ENCODE assay signal across 8 cellular contexts in the genomic region with DNA sequence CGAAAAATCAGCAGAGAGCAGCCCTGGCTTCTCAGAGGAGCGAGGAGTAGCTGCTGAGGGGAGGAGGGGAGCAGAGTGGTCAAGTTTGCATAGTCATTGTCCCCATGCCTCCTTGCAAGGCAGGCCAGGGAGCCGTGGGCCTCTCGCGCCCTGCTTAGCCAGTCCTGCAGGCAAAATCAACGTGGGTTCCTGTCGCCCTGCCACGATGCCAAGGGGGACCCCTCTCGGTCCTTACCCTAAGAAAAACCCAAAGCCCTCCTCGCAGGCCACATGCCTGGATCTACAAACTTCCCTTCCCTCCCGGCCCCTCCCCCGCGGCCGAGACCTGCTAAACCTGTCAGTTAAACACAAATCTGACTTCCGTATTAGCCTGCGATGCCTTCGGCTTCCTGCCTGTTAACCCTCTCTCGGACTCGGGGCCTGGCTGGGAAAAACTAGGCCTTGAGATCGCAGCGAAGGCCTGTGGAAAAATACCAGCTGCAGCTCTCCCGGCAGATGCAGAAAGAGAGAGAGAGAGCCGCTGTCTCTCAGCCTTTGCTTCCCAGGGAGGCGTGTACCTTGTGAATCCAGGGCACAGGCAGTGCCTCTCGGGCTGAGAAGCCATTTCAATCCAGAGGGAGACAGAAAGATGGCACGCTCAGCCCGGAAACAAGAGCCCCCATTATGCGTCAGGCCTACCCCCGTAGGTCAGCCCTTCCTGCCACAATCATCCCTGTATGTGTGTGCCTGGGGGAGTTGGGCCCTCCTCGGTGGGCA. TPM values are rescaled to one million over a fixed set of nuclear protein-coding genes. Genes with fewer than 3 reads are reported as not detected.
DNase-seq lines count a peak whose midpoint lies in the region; ATAC-seq and TF ChIP-seq lines count a peak whose summit lies in the region.

No MANE protein-coding gene starts in this region.

- H3K9ac ChIP-seq in SK-N-SH = peak overlapping the region; percentile 89

- CTCF ChIA-PET in SK-N-SH (lab: Yijun Ruan, JAX) = interaction anchor here (1.0 to 13.1 kb wide), 3 partner anchors 26 to 206 kb away, joined by 3 to 99 read pairs (median 75); no protein-coding TSS in a partner anchor

- H2AFZ ChIP-seq in SK-N-SH (ENCODE audit: low read depth) = peak overlapping the region; percentile 50; the same call in 1 of the 2 replicates

- H3K4me1 Mint-ChIP-seq in activated naive CD8-positive, alpha-beta T cell treated with anti-CD3 and anti-CD28 coated beads, Interleukin-2, amount 10 ng/mL, durations not matched to agents 7 days and 5 days = peaks cover 51% of the 10 kb centered on the region
- H3K4me1 Mint-ChIP-seq in type B pancreatic cell (ENCODE audit: unreplicated experiment) = peaks cover 82% of the 10 kb centered on the region

- H3K79me2 ChIP-seq in SK-N-SH (ENCODE audit: insufficient read depth) = peaks cover 43% of the 10 kb centered on the region

- WGBS in SK-N-SH (ENCODE audit: low lambda C conversion rate) = 12% methylated on average over 26 of the region's 30 CpGs
- 10 to 12% (median 12%) methylated on average over 20 to 30 of the region's 30 CpGs for WGBS in heart left ventricle, 4 donors

- peaks cover 69 to 82% of the 10 kb centered on the region in 2 experiments for H3K4me1 ChIP-seq in SK-N-SH (ENCODE audit: control insufficient read depth in 1 of 2, insufficient read depth in 2 of 2, low read depth in 1 of 2, low read length in 1 of 2)
- H3K4me1 ChIP-seq in heart left ventricle = peaks cover 37 to 99% (median 94%) of the 10 kb centered on the region in 12 donors

- H3K4me3 Mint-ChIP-seq in activated naive CD8-positive, alpha-beta T cell treated with anti-CD3 and anti-CD28 coated beads, Interleukin-2, amount 10 ng/mL, durations not matched to agents 7 days and 5 days = no peak overlapping the region
- no peak overlapping the region for H3K4me3 Mint-ChIP-seq in type B pancreatic cell

- H4K20me1 ChIP-seq in SK-N-SH (ENCODE audit: insufficient read depth) = no peaks in the 10 kb centered on the region

- peak overlapping the region; percentile 99 for H3K27ac Mint-ChIP-seq in activated naive CD8-positive, alpha-beta T cell treated with anti-CD3 and anti-CD28 coated beads, Interleukin-2, amount 10 ng/mL, durations not matched to agents 7 days and 5 days
- H3K27ac Mint-ChIP-seq in type B pancreatic cell = no peak overlapping the region

- TF ChIP-seq RAD21 in SK-N-SH (IDR thresholded peaks at IDR 0.05; ENCODE audit: low read length) = no peak

- H3K36me3 ChIP-seq in SK-N-SH (replicated peaks in 1 of 2; ENCODE audit: control insufficient read depth in 1 of 2, insufficient read depth in 2 of 2, low read length in 1 of 2) (peaks cover 0 to 6% of the 10 kb centered on the region in 2 experiments), heart left ventricle (no peaks in the 10 kb centered on the region)

- TF ChIP-seq CTCF in SK-N-SH (IDR thresholded peaks at IDR 0.05) (no peak), heart left ventricle (IDR thresholded peaks at IDR 0.05) (no peak), type B pancreatic cell (conservative IDR thresholded peaks at IDR 0.05) (no peak)

- POLR2A ChIA-PET in SK-N-SH (lab: Yijun Ruan, JAX) = interaction anchor here (0.9 to 1.8 kb wide), 3 partner anchors 27 to 144 kb away, joined by 3 to 7 read pairs (median 4); a partner anchor contains a TSS
- POLR2A ChIA-PET in activated naive CD8-positive, alpha-beta T cell treated with anti-CD3 and anti-CD28 coated beads, Interleukin-2, amount 10 ng/mL, durations not matched to agents 7 days and 5 days (lab: Charles Lee) = interaction anchor here (0.7 to 3.7 kb wide), 9 partner anchors 8 to 258 kb away, joined by 3 to 27 read pairs (median 5); no protein-coding TSS in a partner anchor

- ATAC-seq in GM21723 (IDR thresholded peaks at IDR 0.05; ENCODE audit: unreplicated experiment) (peak; percentile 48), heart left ventricle (peak; percentile 7 to 44 (median 16))
- peak; percentile 55 for ATAC-seq in activated naive CD8-positive, alpha-beta T cell treated with anti-CD3 and anti-CD28 coated beads, Interleukin-2, amount 10 ng/mL, durations not matched to agents 7 days and 5 days (ENCODE audit: low read depth)

- H3K27me3 Mint-ChIP-seq in activated naive CD8-positive, alpha-beta T cell treated with anti-CD3 and anti-CD28 coated beads, Interleukin-2, amount 10 ng/mL, durations not matched to agents 7 days and 5 days = no peaks in the 10 kb centered on the region
- no peaks in the 10 kb centered on the region for H3K27me3 Mint-ChIP-seq in type B pancreatic cell

- H3K4me3 ChIP-seq in SK-N-SH (ENCODE audit: low read depth in 2 of 2, low read length in 1 of 2) = no peak overlapping the region
- H3K4me3 ChIP-seq in heart left ventricle = peak overlapping the region in 2 of 12 donors; percentile 16 to 47

- TF ChIP-seq POLR2A in heart left ventricle (IDR thresholded peaks at IDR 0.05) = peak in 1 of 2 donors; percentile 70

- peaks cover 16% of the 10 kb centered on the region for H3K36me3 Mint-ChIP-seq in activated naive CD8-positive, alpha-beta T cell treated with anti-CD3 and anti-CD28 coated beads, Interleukin-2, amount 10 ng/mL, durations not matched to agents 7 days and 5 days
- no peaks in the 10 kb centered on the region for H3K36me3 Mint-ChIP-seq in type B pancreatic cell

- H3K4me2 ChIP-seq in SK-N-SH = peak overlapping the region; percentile 79; the same call in 1 of the 2 replicates

- H3K9me3 Mint-ChIP-seq in activated naive CD8-positive, alpha-beta T cell treated with anti-CD3 and anti-CD28 coated beads, Interleukin-2, amount 10 ng/mL, durations not matched to agents 7 days and 5 days = no peaks in the 10 kb centered on the region
- no peaks in the 10 kb centered on the region for H3K9me3 Mint-ChIP-seq in type B pancreatic cell

- peaks cover 55% of the 10 kb centered on the region for H3F3A ChIP-seq in SK-N-SH (replicated peaks; ENCODE audit: insufficient read depth)

- peak; percentile 92 for DNase-seq in DMS153 (lab: John Stamatoyannopoulos, UW)
- DNase-seq in M059J (ENCODE audit: low read depth) = peak; percentile 100
- peak; percentile 42 for DNase-seq in SK-N-SH
- peak; percentile 77 for DNase-seq in activated naive CD8-positive, alpha-beta T cell treated with anti-CD3 and anti-CD28 coated beads, Interleukin-2, amount 10 ng/mL, durations not matched to agents 7 days and 5 days
- peak; percentile 73 to 90 (median 85) for DNase-seq in heart left ventricle
- peak; percentile 90 for DNase-seq in posterior vena cava (ENCODE audit: low spot score)
- peak; percentile 81 for DNase-seq in type B pancreatic cell (ENCODE audit: extremely low spot score, unreplicated experiment)

- H3K27ac ChIP-seq in SK-N-SH (ENCODE audit: low read depth in 2 of 2, low read length in 1 of 2) (peak overlapping the region; percentile 97 to 100), heart left ventricle (peak overlapping the region; percentile 94 to 99 (median 98))

- no peaks in the 10 kb centered on the region for H3K9me3 ChIP-seq in SK-N-SH
- no peaks in the 10 kb centered on the region for H3K9me3 ChIP-seq in heart left ventricle

- H3K27me3 ChIP-seq in SK-N-SH (ENCODE audit: insufficient read depth) (no peaks in the 10 kb centered on the region), heart left ventricle (no peaks in the 10 kb centered on the region)

- no peaks in the 10 kb centered on the region for H3K9me2 ChIP-seq in SK-N-SH

- peak; percentile 13 to 70; a peak in 3 of 4 replicates for TF ChIP-seq EP300 in SK-N-SH (IDR thresholded peaks at IDR 0.05; ENCODE audit: borderline replicate concordance in 1 of 2, low read depth in 1 of 2, low read length in 1 of 2)

- intact Hi-C loops in heart left ventricle (cut with DNase I) = loop anchor here in 4 of 10 donors (1.0 to 5.0 kb wide), 3 partner anchors 39 to 85 kb away; no protein-coding TSS in a partner anchor
- intact Hi-C loops in posterior vena cava (cut with DNase I) = loop anchor here (2.0 to 5.0 kb wide), 2 partner anchors 37 to 40 kb away; no protein-coding TSS in a partner anchor

TF ChIP-seq in SK-N-SH, 30 proteins besides CTCF, POLR2A, EP300 and RAD21 (continues in another document):
- TF ChIP-seq YY1 (IDR thresholded peaks at IDR 0.05; ENCODE audit: low read depth) (0 out of 2 replicates have a peak, but pooled peaks have one; percentile 47), RCOR1 (IDR thresholded peaks at IDR 0.05; ENCODE audit: low read length) (peak; percentile 50; the same call in 1 of the 2 replicates), MXI1 (IDR thresholded peaks at IDR 0.05; ENCODE audit: low read depth, low read length) (peak; percentile 75)
- TF ChIP-seq, protein P1, sequence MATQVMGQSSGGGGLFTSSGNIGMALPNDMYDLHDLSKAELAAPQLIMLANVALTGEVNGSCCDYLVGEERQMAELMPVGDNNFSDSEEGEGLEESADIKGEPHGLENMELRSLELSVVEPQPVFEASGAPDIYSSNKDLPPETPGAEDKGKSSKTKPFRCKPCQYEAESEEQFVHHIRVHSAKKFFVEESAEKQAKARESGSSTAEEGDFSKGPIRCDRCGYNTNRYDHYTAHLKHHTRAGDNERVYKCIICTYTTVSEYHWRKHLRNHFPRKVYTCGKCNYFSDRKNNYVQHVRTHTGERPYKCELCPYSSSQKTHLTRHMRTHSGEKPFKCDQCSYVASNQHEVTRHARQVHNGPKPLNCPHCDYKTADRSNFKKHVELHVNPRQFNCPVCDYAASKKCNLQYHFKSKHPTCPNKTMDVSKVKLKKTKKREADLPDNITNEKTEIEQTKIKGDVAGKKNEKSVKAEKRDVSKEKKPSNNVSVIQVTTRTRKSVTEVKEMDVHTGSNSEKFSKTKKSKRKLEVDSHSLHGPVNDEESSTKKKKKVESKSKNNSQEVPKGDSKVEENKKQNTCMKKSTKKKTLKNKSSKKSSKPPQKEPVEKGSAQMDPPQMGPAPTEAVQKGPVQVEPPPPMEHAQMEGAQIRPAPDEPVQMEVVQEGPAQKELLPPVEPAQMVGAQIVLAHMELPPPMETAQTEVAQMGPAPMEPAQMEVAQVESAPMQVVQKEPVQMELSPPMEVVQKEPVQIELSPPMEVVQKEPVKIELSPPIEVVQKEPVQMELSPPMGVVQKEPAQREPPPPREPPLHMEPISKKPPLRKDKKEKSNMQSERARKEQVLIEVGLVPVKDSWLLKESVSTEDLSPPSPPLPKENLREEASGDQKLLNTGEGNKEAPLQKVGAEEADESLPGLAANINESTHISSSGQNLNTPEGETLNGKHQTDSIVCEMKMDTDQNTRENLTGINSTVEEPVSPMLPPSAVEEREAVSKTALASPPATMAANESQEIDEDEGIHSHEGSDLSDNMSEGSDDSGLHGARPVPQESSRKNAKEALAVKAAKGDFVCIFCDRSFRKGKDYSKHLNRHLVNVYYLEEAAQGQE (IDR thresholded peaks at IDR 0.05; ENCODE audit: low read depth, low read length) = 0 out of 2 replicates have a peak, but pooled peaks have one; percentile 30

RNA-seq across cellular contexts. Expression of a gene that starts 1.0 kb away (rescaled TPM):
- 23.6 and 49.6 TPM in 2 replicates for total RNA-seq in M059J (2014; rRNA removed; shearing (Covaris generic))
- polyA plus RNA-seq in SK-N-SH (2012; rRNA removed) (20.6 and 25.3 TPM in 2 replicates), heart left ventricle (10 to 100 TPM; 11.3 to 11.9 TPM)
- 19.5 and 20.5 TPM in 2 replicates for polyA plus RNA-seq in SK-N-SH (2012; cell fraction: cytosol; rRNA removed)
- 54.6 and 62.7 TPM in 2 replicates for polyA plus RNA-seq in SK-N-SH (2012; cell fraction: nucleus; rRNA removed)
- total RNA-seq in activated naive CD8-positive, alpha-beta T cell treated with anti-CD3 and anti-CD28 coated beads, Interleukin-2, amount 10 ng/mL, durations not matched to agents 7 days and 5 days = 10 to 100 TPM; 51.0 to 51.5 TPM
- total RNA-seq in heart left ventricle (10 to 100 TPM; 21.7 to 46.4 (median 28.9) TPM), posterior vena cava (10 to 100 TPM; 28.0 to 29.3 TPM), type B pancreatic cell (ENCODE audit: low replicate concordance) (38.9 and 58.9 TPM in 2 replicates)

Comparison
In these comparisons a context has a peak if more than half of its experiments do, and no peak if none do; other contexts are left out.
1. DNase-seq: peak in every context shown above with its lines; median percentile 100 in M059J; 92 in DMS153; 90 in posterior vena cava; 85 in heart left ventricle; 81 in type B pancreatic cell; 77 in activated naive CD8-positive, alpha-beta T cell treated with anti-CD3 and anti-CD28 coated beads, Interleukin-2, amount 10 ng/mL, durations not matched to agents 7 days and 5 days; 42 in SK-N-SH.